Comparison of ENCODE assay signal across 21 cellular contexts in genomic region chr1:40659649-40659947, GRCh38.
"Had no signal": no experiment of that assay in that cellular context is flagged by ENCODE, and none has a peak within 500 bp of the region (broad histone marks: within the 10 kb centered on the region; RNA-seq: fewer than 3 reads in every experiment).

No MANE protein-coding gene starts in this region.

- H3K4me3 ChIP-seq: SK-N-MC had no signal

- H3K36me3 ChIP-seq: brain microvascular endothelial cell had no signal

- ATAC-seq: activated T-helper 17 cell treated with anti-CD3 and anti-CD28 coated beads, Interleukin-2, amount 50 U/mL, for 72 hours; T-cell had no signal

- H3K27ac ChIP-seq: brain microvascular endothelial cell, SK-N-MC had no signal

- DNase-seq: activated CD4-positive, alpha-beta memory T cell treated with anti-CD3 and anti-CD28 coated beads, Interleukin-2, amount 10 ng/mL, durations not matched to agents 7 days and 5 days; activated CD4-positive, alpha-beta T cell treated with anti-CD3 and anti-CD28 coated beads, Interleukin-2, amount 10 ng/mL, durations not matched to agents 7 days and 5 days; activated CD4-positive, CD25-positive, alpha-beta regulatory T cell; activated gamma-delta T cell; activated naive CD4-positive, alpha-beta T cell treated with anti-CD3 and anti-CD28 coated beads for 36 hours; activated T-cell treated with anti-CD3 and anti-CD28 coated beads for 4 hours; activated T-cell treated with anti-CD3 and anti-CD28 coated beads, Interleukin-2, amount 50 U/mL, for 48 hours; brain microvascular endothelial cell; NCI-H1105 treated with DMSO at 0.1 percent for 48 hours; NCI-H1436 treated with DMSO at 0.1 percent for 48 hours; NCI-H187; NCI-H2081; NCI-H2171 treated with DMSO at 0.1 percent for 48 hours; NCI-H345; NCI-H510A; NCI-H526 treated with DMSO at 0.1 percent for 48 hours; T-cell; T-helper 2 cell; T1000 had no signal
